19 cellular contexts compared by ENCODE assay signal in genomic region chr2:20542761-20543578, GRCh38.
DNase-seq lines count a peak whose midpoint lies in the region; ATAC-seq and TF ChIP-seq lines count a peak whose summit lies in the region.
"Had no signal": no experiment of that assay in that cellular context is flagged by ENCODE, and none has a peak within 500 bp of the region (broad histone marks: within the 10 kb centered on the region; RNA-seq: fewer than 3 reads in every experiment).

No MANE protein-coding gene starts in this region.

- H3K4me3 ChIP-seq in Karpas-422 (ENCODE audit: low read length), result peak overlapping the region; percentile 67
- H3K4me3 ChIP-seq in hepatocyte, result no peak overlapping the region
- H3K4me3 ChIP-seq in gastrocnemius medialis, result peak overlapping the region in 2 of 4 donors; percentile 2 to 6
- no peak overlapping the region for H3K4me3 ChIP-seq in effector memory CD4-positive, alpha-beta T cell (ENCODE audit: insufficient read depth, low read depth, low read length, poor library complexity, severe bottlenecking)
- H3K4me3 ChIP-seq: right lobe of liver, tibial artery had no signal

- H3K36me3 ChIP-seq in Karpas-422 (ENCODE audit: insufficient read depth, low read length) (no peaks in the 10 kb centered on the region), hepatocyte (replicated peaks; ENCODE audit: insufficient read depth, low read depth) (no peaks in the 10 kb centered on the region), gastrocnemius medialis (no peaks in the 10 kb centered on the region)
- H3K36me3 ChIP-seq in effector memory CD4-positive, alpha-beta T cell (ENCODE audit: control insufficient read depth, insufficient read depth, low read length), result no peaks in the 10 kb centered on the region
- H3K36me3 ChIP-seq: right lobe of liver, tibial artery had no signal

- H3K9me3 ChIP-seq in Karpas-422 (ENCODE audit: low read length) (no peaks in the 10 kb centered on the region), hepatocyte (ENCODE audit: low read depth) (no peaks in the 10 kb centered on the region), gastrocnemius medialis (no peaks in the 10 kb centered on the region)
- no peaks in the 10 kb centered on the region for H3K9me3 ChIP-seq in effector memory CD4-positive, alpha-beta T cell (ENCODE audit: control insufficient read depth, low read length)
- H3K9me3 ChIP-seq: right lobe of liver had no signal

- peak overlapping the region; percentile 61 for H3K9ac ChIP-seq in Karpas-422 (ENCODE audit: low read length)

- no peak for TF ChIP-seq POLR2A in gastrocnemius medialis (IDR thresholded peaks at IDR 0.05)

- in situ Hi-C loops in gastrocnemius medialis (cut with MboI; ENCODE audit: low sequenced_read_pairs in 4 of 4), result loop anchor here in 2 of 4 donors (10.0 kb wide), 2 partner anchors 72 to 98 kb away; partner anchors contain the start of gene RHOB (in 1 of the 2)

- peak overlapping the region; percentile 92 for H3K4me2 ChIP-seq in Karpas-422 (ENCODE audit: low read depth, low read length, poor library complexity, severe bottlenecking)
- peak overlapping the region; percentile 37 for H3K4me2 ChIP-seq in hepatocyte

- no peak for TF ChIP-seq CTCF in hepatocyte (IDR thresholded peaks at IDR 0.05; ENCODE audit: poor library complexity)
- TF ChIP-seq CTCF in gastrocnemius medialis (IDR thresholded peaks at IDR 0.05 in 4 of 5, conservative IDR thresholded peaks at IDR 0.05 in 1 of 5), result no peak

- H3K4me1 ChIP-seq in Karpas-422 (ENCODE audit: low read length), result peaks cover 66% of the 10 kb centered on the region
- peaks cover 16% of the 10 kb centered on the region for H3K4me1 ChIP-seq in hepatocyte (ENCODE audit: insufficient read depth)
- peaks cover 41 to 45% of the 10 kb centered on the region in 2 donors for H3K4me1 ChIP-seq in gastrocnemius medialis
- no peaks in the 10 kb centered on the region for H3K4me1 ChIP-seq in effector memory CD4-positive, alpha-beta T cell (ENCODE audit: control insufficient read depth, insufficient read depth, low read length, poor library complexity, severe bottlenecking)
- H3K4me1 ChIP-seq: tibial artery had no signal

- ATAC-seq in SK-N-SH treated with all-trans-retinoic acid at 6 μM for 48 hours (peak; percentile 94), gastrocnemius medialis (peak; percentile 17 to 20)
- ATAC-seq: activated CD4-positive, CD25-positive, alpha-beta regulatory T cell treated with anti-CD3 and anti-CD28 coated beads, Interleukin-2, amount 50 U/mL, for 24 hours; activated CD8-positive, alpha-beta memory T cell treated with anti-CD3 and anti-CD28 coated beads, Interleukin-2, amount 10 ng/mL, durations not matched to agents 7 days and 5 days; left lobe of liver; right lobe of liver had no signal

- H4K20me1 ChIP-seq in Karpas-422 (ENCODE audit: insufficient read depth, low read depth, low read length), result no peaks in the 10 kb centered on the region
- no peaks in the 10 kb centered on the region for H4K20me1 ChIP-seq in hepatocyte (ENCODE audit: insufficient read depth, poor library complexity, severe bottlenecking)

- no peak overlapping the region for H2AFZ ChIP-seq in Karpas-422 (ENCODE audit: low read length)
- no peak overlapping the region for H2AFZ ChIP-seq in hepatocyte

- H3K9me2 ChIP-seq in Karpas-422 (replicated peaks; ENCODE audit: insufficient read depth, low read length) (no peaks in the 10 kb centered on the region), hepatocyte (replicated peaks; ENCODE audit: insufficient read depth) (no peaks in the 10 kb centered on the region)

- no peaks in the 10 kb centered on the region for H3K79me2 ChIP-seq in Karpas-422 (ENCODE audit: low read length)
- no peaks in the 10 kb centered on the region for H3K79me2 ChIP-seq in hepatocyte

- H3K27ac ChIP-seq in Karpas-422 (ENCODE audit: low read length) (peak overlapping the region; percentile 88), hepatocyte (peak overlapping the region; percentile 37), gastrocnemius medialis (peak overlapping the region; percentile 74 to 96 (median 91))
- no peak overlapping the region for H3K27ac ChIP-seq in effector memory CD4-positive, alpha-beta T cell (ENCODE audit: insufficient read depth, low read length, poor library complexity, severe bottlenecking)
- H3K27ac ChIP-seq: right lobe of liver, tibial artery had no signal

- intact Hi-C loops in gastrocnemius medialis (cut with DNase I; ENCODE audit: low total_unique reads), result no loop called here

- WGBS in hepatocyte (ENCODE audit: low lambda C conversion rate, missing lambda C conversion rate), result 71% methylated on average over 13 of the region's 13 CpGs

- DNase-seq in Karpas-422, result peak; percentile 70
- peak; percentile 42 for DNase-seq in hepatocyte (ENCODE audit: low spot score)
- peak; percentile 64 to 75 for DNase-seq in gastrocnemius medialis
- DNase-seq in cerebellar cortex (ENCODE audit: low spot score), result no peak
- no peak for DNase-seq in effector memory CD4-positive, alpha-beta T cell
- no peak for DNase-seq in NCI-H1930 (lab: John Stamatoyannopoulos, UW)
- no peak for DNase-seq in pons (ENCODE audit: low spot score)
- DNase-seq: activated CD8-positive, alpha-beta memory T cell treated with anti-CD3 and anti-CD28 coated beads, Interleukin-2, amount 10 ng/mL, durations not matched to agents 7 days and 5 days; activated gamma-delta T cell treated with Interleukin-2 at 50 U/mL for 16 hours; H9; naive thymus-derived CD4-positive, alpha-beta T cell; NCI-H2107; right lobe of liver; stimulated activated CD4-positive, alpha-beta T cell treated with anti-CD3 and anti-CD28 coated beads, Interleukin-4, amount 100 ng/mL, for 24 hours; T-helper 2 cell; tibial artery had no signal

- H3K27me3 ChIP-seq in Karpas-422 (ENCODE audit: low read length) (no peaks in the 10 kb centered on the region), hepatocyte (no peaks in the 10 kb centered on the region), gastrocnemius medialis (no peaks in the 10 kb centered on the region)
- H3K27me3 ChIP-seq in effector memory CD4-positive, alpha-beta T cell (replicated peaks; ENCODE audit: control insufficient read depth, insufficient read depth, low read length, poor library complexity, severe bottlenecking), result no peaks in the 10 kb centered on the region
- H3K27me3 ChIP-seq: right lobe of liver, tibial artery had no signal

TF ChIP-seq in SK-N-SH treated with all-trans-retinoic acid at 6 μM for 48 hours, 23 proteins besides CTCF, POLR2A, EP300 and RAD21:
- TF ChIP-seq ZFP30 (CRISPR knock-in tag; IDR thresholded peaks at IDR 0.05) (no peak), ISL1 (CRISPR knock-in tag; IDR thresholded peaks at IDR 0.05) (no peak), PPARA (CRISPR knock-in tag; IDR thresholded peaks at IDR 0.05; ENCODE audit: borderline replicate concordance) (no peak)
TF ChIP-seq in SK-N-SH treated with all-trans-retinoic acid at 6 μM for 48 hours: peak in this region for 0.

Comparison
In these comparisons a context has a peak if more than half of its experiments do, and no peak if none do; other contexts are left out.
1. DNase-seq: peak in Karpas-422 (single experiment), hepatocyte (single experiment) and gastrocnemius medialis (2 of 2); none in cerebellar cortex (single experiment), effector memory CD4-positive, alpha-beta T cell (0 of 3), NCI-H1930 (0 of 2) and pons (single experiment).